In the genomic region with DNA sequence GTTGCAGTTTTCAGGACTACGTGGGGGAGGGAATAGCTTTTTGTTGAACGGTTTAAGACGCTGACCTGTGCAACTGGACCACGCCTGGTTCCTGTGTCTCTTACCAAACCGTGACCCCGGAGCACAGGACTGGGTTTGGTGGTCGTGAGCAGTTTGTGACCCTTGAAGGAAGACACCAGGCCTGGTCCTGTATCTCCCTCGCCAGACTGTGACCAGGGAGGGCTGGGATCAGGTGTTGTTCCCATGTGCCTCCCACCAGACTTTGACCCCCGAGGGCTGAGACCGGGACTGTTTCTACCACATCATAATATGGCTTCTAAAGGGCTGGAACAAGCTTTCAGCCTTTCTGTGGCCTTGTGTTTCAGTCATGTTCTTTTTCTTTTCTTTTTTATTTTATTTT, we compare ENCODE assay signal across 8 cellular contexts. TPM values are rescaled to one million over a fixed set of nuclear protein-coding genes. Genes with fewer than 3 reads are reported as not detected.
DNase-seq lines count a peak whose midpoint lies in the region; ATAC-seq and TF ChIP-seq lines count a peak whose summit lies in the region.

No MANE protein-coding gene starts in this region.

- TF ChIP-seq CTCF in Calu3 (IDR thresholded peaks at IDR 0.05; ENCODE audit: unreplicated experiment): no peak
- TF ChIP-seq CTCF in PC-3 (conservative IDR thresholded peaks at IDR 0.05; ENCODE audit: low read depth, low read length): no peak
- no peak for TF ChIP-seq CTCF in osteocyte (IDR thresholded peaks at IDR 0.05)

- H4K20me1 ChIP-seq in PC-3 (ENCODE audit: low read length): no peaks in the 10 kb centered on the region

- peak overlapping the region; percentile 64; the same call in 1 of the 2 replicates for H2AFZ ChIP-seq in PC-3 (ENCODE audit: low read length)

- CTCF ChIA-PET in Calu3 (lab: Charles Lee) (interaction anchor here (0.6 to 0.8 kb wide), 3 partner anchors 17 to 53 kb away, joined by 3 to 5 read pairs (median 3); a partner anchor contains a TSS), PC-3 (lab: Charles Lee) (interaction anchor here (0.6 kb wide), 1 partner anchor 773 kb away, joined by 5 read pairs; no protein-coding TSS in a partner anchor)

- peak overlapping the region; percentile 97 for H3K4me2 ChIP-seq in PC-3 (ENCODE audit: low read length)

- no peaks in the 10 kb centered on the region for H3K9me3 ChIP-seq in PC-3 (ENCODE audit: low read length)
- H3K9me3 ChIP-seq in esophagus (ENCODE audit: control insufficient read depth in 2 of 2, insufficient read depth in 1 of 2, low read depth in 1 of 2, low read length in 1 of 2): peaks cover 0 to 5% of the 10 kb centered on the region in 2 donors

- H3K27ac ChIP-seq in PC-3 (ENCODE audit: low read length) (peak overlapping the region; percentile 48), esophagus (ENCODE audit: low read depth in 2 of 2, low read length in 1 of 2) (peak overlapping the region; percentile 70 to 75)

- peaks cover 16% of the 10 kb centered on the region for H3K4me1 Mint-ChIP-seq in Calu3 (ENCODE audit: low read depth, unreplicated experiment)
- H3K4me1 Mint-ChIP-seq in osteocyte (ENCODE audit: unreplicated experiment): peaks cover 3% of the 10 kb centered on the region

- peaks cover 31% of the 10 kb centered on the region for H3K79me2 ChIP-seq in PC-3 (ENCODE audit: low read length)

- H3K27me3 ChIP-seq in PC-3 (ENCODE audit: low read length): no peaks in the 10 kb centered on the region
- H3K27me3 ChIP-seq in esophagus (ENCODE audit: control insufficient read depth in 1 of 2, insufficient read depth in 2 of 2, low read length in 2 of 2): no peaks in the 10 kb centered on the region

- intact Hi-C loops in Calu3 (cut with micrococcal nuclease; ENCODE audit: unreplicated experiment): no loop called here
- intact Hi-C loops in PC-3 (cut with micrococcal nuclease): no loop called here

- no peaks in the 10 kb centered on the region for H3F3A ChIP-seq in PC-3 (ENCODE audit: low read length, unreplicated experiment)

- no peak for DNase-seq in Calu3
- DNase-seq in PC-3: no peak
- no peak for DNase-seq in osteocyte (ENCODE audit: extremely low spot score, unreplicated experiment)
- DNase-seq in dedifferentiated amniotic fluid mesenchymal stem cell (ENCODE audit: extremely low spot score): no peak
- DNase-seq in SHP77 treated with DMSO at 0.1 percent for 48 hours (lab: John Stamatoyannopoulos, UW): no peak
- no peak for DNase-seq in OCI-M1 (lab: John Stamatoyannopoulos, UW)

- H3K36me3 ChIP-seq in PC-3 (ENCODE audit: low read depth, low read length) (peaks cover 26% of the 10 kb centered on the region), esophagus (ENCODE audit: control insufficient read depth in 2 of 2, insufficient read depth in 2 of 2, low read length in 1 of 2) (peaks cover 0 to 6% of the 10 kb centered on the region in 2 donors)

- H3K27me3 Mint-ChIP-seq in Calu3 (ENCODE audit: unreplicated experiment) (no peaks in the 10 kb centered on the region), osteocyte (ENCODE audit: unreplicated experiment) (no peaks in the 10 kb centered on the region)

- H3K27ac Mint-ChIP-seq in Calu3 (ENCODE audit: unreplicated experiment) (peak overlapping the region; percentile 83), osteocyte (ENCODE audit: unreplicated experiment) (peak overlapping the region; percentile 72)

- peak overlapping the region; percentile 78 for H3K4me3 Mint-ChIP-seq in Calu3 (ENCODE audit: low read depth, unreplicated experiment)
- H3K4me3 Mint-ChIP-seq in osteocyte (ENCODE audit: unreplicated experiment): peak overlapping the region; percentile 80

- ATAC-seq in PC-3: no peak
- ATAC-seq in HG03135 (IDR thresholded peaks at IDR 0.05; ENCODE audit: unreplicated experiment): no peak

- peak overlapping the region; percentile 94 for H3K4me3 ChIP-seq in PC-3 (ENCODE audit: low read length)
- H3K4me3 ChIP-seq in esophagus (ENCODE audit: low read depth in 1 of 2, low read length in 2 of 2): peak overlapping the region; percentile 71 to 75

- H3K9ac ChIP-seq in PC-3 (ENCODE audit: low read length): peak overlapping the region; percentile 87

- H3K4me1 ChIP-seq in PC-3 (ENCODE audit: insufficient read depth, low read length): peaks cover 6% of the 10 kb centered on the region
- no peaks in the 10 kb centered on the region for H3K4me1 ChIP-seq in esophagus (ENCODE audit: control insufficient read depth in 2 of 2, insufficient read depth in 2 of 2, low read length in 1 of 2)

- no peaks in the 10 kb centered on the region for H3K9me2 ChIP-seq in PC-3 (replicated peaks; ENCODE audit: low read length)

- POLR2A ChIA-PET in PC-3 (lab: Charles Lee; ENCODE audit: unreplicated experiment): no interaction called here

- H3K36me3 Mint-ChIP-seq in Calu3 (ENCODE audit: insufficient read depth, unreplicated experiment): peaks cover 34% of the 10 kb centered on the region
- H3K36me3 Mint-ChIP-seq in osteocyte (ENCODE audit: unreplicated experiment): no peaks in the 10 kb centered on the region

- 5 to 25% methylated on average over 10 of the region's 10 CpGs for WGBS in esophagus, 2 donors

- H3K9me3 Mint-ChIP-seq in Calu3 (ENCODE audit: low read depth, unreplicated experiment): no peaks in the 10 kb centered on the region
- H3K9me3 Mint-ChIP-seq in osteocyte (ENCODE audit: unreplicated experiment): no peaks in the 10 kb centered on the region

- BruUV-seq in Calu3 (replicated peaks; lab: Mats Ljungman, UMichigan) (no TSS peak), PC-3 (replicated peaks; lab: Mats Ljungman, UMichigan) (TSS peak; percentile 80)

RNA-seq across cellular contexts. Expression of a gene that starts 0.7 kb away (rescaled TPM):
- total RNA-seq in Calu3 (2022) (159 and 186 TPM in 2 replicates), PC-3 (2014; rRNA removed) (307 and 324 TPM in 2 replicates), osteocyte (39.3 and 42.5 TPM in 2 replicates)
- 100 to 1,000 TPM; 151 to 179 TPM for polyA plus RNA-seq in esophagus

RNA-seq across cellular contexts. Expression of a gene that starts 13.5 kb away (rescaled TPM):
- total RNA-seq in Calu3 (2022) (15.6 and 19.3 TPM in 2 replicates), PC-3 (2014; rRNA removed) (38.9 and 48.3 TPM in 2 replicates), osteocyte (16.9 and 20.2 TPM in 2 replicates)
- 10 to 100 TPM; 15.6 to 16.8 TPM for polyA plus RNA-seq in esophagus

RNA-seq across cellular contexts. Expression of a gene that starts 17.2 kb away (rescaled TPM):
- 18.2 and 19.4 TPM in 2 replicates for total RNA-seq in Calu3 (2022)
- total RNA-seq in PC-3 (2014; rRNA removed): 11.3 and 24.2 TPM in 2 replicates
- 1 to 10 TPM; 5.1 to 6.9 TPM for polyA plus RNA-seq in esophagus
- total RNA-seq in osteocyte: 16.4 and 19.9 TPM in 2 replicates

RNA-seq across cellular contexts. Expression of a gene that starts 46.3 kb away (rescaled TPM):
- total RNA-seq in Calu3 (2022) (64.9 and 75.2 TPM in 2 replicates), PC-3 (2014; rRNA removed) (175 and 189 TPM in 2 replicates), osteocyte (47.6 and 57.1 TPM in 2 replicates)
- 10 to 100 TPM; 31.1 to 36.3 TPM for polyA plus RNA-seq in esophagus

RNA-seq across cellular contexts. Expression of a gene that starts 52.0 kb away (rescaled TPM):
- total RNA-seq in Calu3 (2022) (218 and 248 TPM in 2 replicates), PC-3 (2014; rRNA removed) (375 and 389 TPM in 2 replicates), osteocyte (298 and 325 TPM in 2 replicates)
- polyA plus RNA-seq in esophagus: 100 to 1,000 TPM; 134 to 205 TPM
